Comparison of ENCODE assay signal across 14 cellular contexts in the genomic region with DNA sequence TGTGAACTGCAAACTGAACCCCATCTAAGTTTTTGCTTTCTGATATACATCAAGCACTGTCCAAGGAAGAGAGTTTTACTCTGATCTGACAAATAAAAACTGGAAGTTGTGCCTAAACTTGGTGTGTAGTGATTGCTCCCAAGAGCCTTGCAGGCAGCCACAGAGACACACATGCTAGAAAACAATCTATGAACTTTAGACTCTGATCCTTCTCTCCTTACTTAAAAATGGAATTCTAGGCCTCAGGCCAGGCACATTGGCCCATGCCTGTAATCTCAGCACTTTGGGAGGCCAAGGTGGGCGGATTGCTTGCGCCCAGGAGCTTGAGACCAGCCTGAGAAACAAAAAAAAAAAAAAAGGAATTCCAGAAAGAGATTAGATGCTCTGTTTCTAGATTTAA. TPM values are rescaled to one million over a fixed set of nuclear protein-coding genes. Genes with fewer than 3 reads are reported as not detected.
A peak's percentile ranks its signal among the peaks of the same experiment; 100 is the strongest.
DNase-seq lines count a peak whose midpoint lies in the region; ATAC-seq and TF ChIP-seq lines count a peak whose summit lies in the region.
"Had no signal": no experiment of that assay in that cellular context is flagged by ENCODE, and none has a peak within 500 bp of the region (broad histone marks: within the 10 kb centered on the region; RNA-seq: fewer than 3 reads in every experiment).

No MANE protein-coding gene starts in this region.

- H3K27me3 ChIP-seq in H9 (ENCODE audit: insufficient read depth, low read length) (no peaks in the 10 kb centered on the region), testis (no peaks in the 10 kb centered on the region)

- no peak for TF ChIP-seq CTCF in H9 (conservative IDR thresholded peaks at IDR 0.05)
- TF ChIP-seq CTCF in endothelial cell (IDR thresholded peaks at IDR 0.05; ENCODE audit: unreplicated experiment), result no peak
- TF ChIP-seq CTCF in nephron progenitor cell (IDR thresholded peaks at IDR 0.05), result no peak
- no peak for TF ChIP-seq CTCF in testis (IDR thresholded peaks at IDR 0.05)

- no peak overlapping the region for H3K9ac ChIP-seq in H9 (ENCODE audit: extremely low read depth, insufficient read length, low read length)

- no peak overlapping the region for H2BK120ac ChIP-seq in H9 (ENCODE audit: low read depth, low read length, poor library complexity, severe bottlenecking)

- H3K4me1 ChIP-seq in H9 (ENCODE audit: insufficient read depth, low read length) (no peaks in the 10 kb centered on the region), testis (no peaks in the 10 kb centered on the region)

- H3K23ac ChIP-seq in H9 (ENCODE audit: insufficient read length, low read depth, low read length), result no peak overlapping the region

- H3K27me3 Mint-ChIP-seq in H9 (ENCODE audit: low read depth) (no peaks in the 10 kb centered on the region), endothelial cell (ENCODE audit: unreplicated experiment) (no peaks in the 10 kb centered on the region), nephron progenitor cell (ENCODE audit: low read depth, poor library complexity) (no peaks in the 10 kb centered on the region)

- no peak overlapping the region for H4K5ac ChIP-seq in H9 (ENCODE audit: insufficient read length, low read depth, low read length)

- H4K91ac ChIP-seq in H9 (ENCODE audit: insufficient read length, low read depth, low read length), result no peak overlapping the region

- H3T11ph ChIP-seq in H9 (ENCODE audit: low read length), result no peak overlapping the region

- H3K4me3 Mint-ChIP-seq in H9 (no peak overlapping the region), endothelial cell (ENCODE audit: unreplicated experiment) (no peak overlapping the region), nephron progenitor cell (no peak overlapping the region)

- H3K79me1 ChIP-seq in H9 (ENCODE audit: insufficient read depth, low read depth, low read length, poor library complexity, severe bottlenecking), result no peaks in the 10 kb centered on the region

- intact Hi-C loops in testis (cut with DNase I; ENCODE audit: low total_unique reads), result no loop called here

- H4K20me1 ChIP-seq in H9 (ENCODE audit: control insufficient read depth, insufficient read depth, insufficient read length), result no peaks in the 10 kb centered on the region

- H3K27ac ChIP-seq in H9 (ENCODE audit: insufficient read length, low read depth, low read length), result no peak overlapping the region
- H3K27ac ChIP-seq in testis, result no peak overlapping the region
- H3K27ac ChIP-seq: thoracic aorta had no signal

- H3K4me1 Mint-ChIP-seq in H9 (peaks cover 18 to 44% of the 10 kb centered on the region in 2 experiments), endothelial cell (ENCODE audit: unreplicated experiment) (peaks cover 26% of the 10 kb centered on the region), nephron progenitor cell (peaks cover 5% of the 10 kb centered on the region)

- no peak overlapping the region for H4K8ac ChIP-seq in H9 (replicated peaks; ENCODE audit: insufficient read length, low read depth, low read length)

- H3K9me3 Mint-ChIP-seq in H9, result no peaks in the 10 kb centered on the region; a peak in 1 of 5 replicates
- H3K9me3 Mint-ChIP-seq in endothelial cell (ENCODE audit: unreplicated experiment), result no peaks in the 10 kb centered on the region
- H3K9me3 Mint-ChIP-seq in nephron progenitor cell, result peaks cover 8% of the 10 kb centered on the region

- H3K36me3 ChIP-seq in testis (ENCODE audit: low read depth, missing control alignments), result no peaks in the 10 kb centered on the region
- H3K36me3 ChIP-seq: thoracic aorta had no signal

- no peak overlapping the region for H2BK15ac ChIP-seq in H9 (ENCODE audit: low read depth, low read length)

- no peaks in the 10 kb centered on the region for H3K23me2 ChIP-seq in H9 (ENCODE audit: insufficient read length, low read depth, low read length, poor library complexity, severe bottlenecking)

- H3K9me3 ChIP-seq in H9 (ENCODE audit: control insufficient read depth, low read depth, low read length) (no peaks in the 10 kb centered on the region), testis (no peaks in the 10 kb centered on the region)
- H3K9me3 ChIP-seq: thoracic aorta had no signal

- H3K18ac ChIP-seq in H9 (ENCODE audit: insufficient read length, low read depth, low read length), result no peak overlapping the region

- H2BK12ac ChIP-seq in H9 (ENCODE audit: insufficient read length, low read depth, low read length), result no peak overlapping the region

- no peak overlapping the region for H2BK5ac ChIP-seq in H9 (ENCODE audit: insufficient read length, low read length)

- ATAC-seq in SK-N-SH treated with all-trans-retinoic acid at 6 μM for 48 hours, result peak; percentile 38

- peaks cover 27 to 67% (median 57%) of the 10 kb centered on the region in 3 experiments for H3K36me3 Mint-ChIP-seq in H9 (ENCODE audit: insufficient read depth in 1 of 3, low read depth in 3 of 3)
- peaks cover 4% of the 10 kb centered on the region for H3K36me3 Mint-ChIP-seq in endothelial cell (ENCODE audit: low read depth, unreplicated experiment)
- H3K36me3 Mint-ChIP-seq in nephron progenitor cell (ENCODE audit: low read depth), result peaks cover 86% of the 10 kb centered on the region

- H3K27ac Mint-ChIP-seq in H9 (peak overlapping the region in 2 of 3 experiments; percentile 69 to 74; a peak in 4 of 7 replicates), endothelial cell (ENCODE audit: unreplicated experiment) (peak overlapping the region; percentile 98), nephron progenitor cell (peak overlapping the region; percentile 68)

- no peak for DNase-seq in H9
- no peak for DNase-seq in endothelial cell (ENCODE audit: low spot score)
- DNase-seq in nephron progenitor cell, result no peak
- DNase-seq in testis, result no peak
- DNase-seq in ecto neural progenitor cell (ENCODE audit: low spot score), result no peak
- no peak for DNase-seq in erythroblast (lab: John Stamatoyannopoulos, UW)
- DNase-seq in NCI-H1092 treated with DMSO at 0.1 percent for 48 hours (lab: John Stamatoyannopoulos, UW), result no peak
- DNase-seq: activated CD8-positive, alpha-beta memory T cell treated with anti-CD3 and anti-CD28 coated beads, Interleukin-2, amount 50 U/mL, for 48 hours; MM.1S; T1000 had no signal

- TF ChIP-seq POLR2A in testis (IDR thresholded peaks at IDR 0.05) (no peak), erythroblast (IDR thresholded peaks at IDR 0.05; ENCODE audit: low read length) (no peak)

- H3K56ac ChIP-seq in H9 (ENCODE audit: insufficient read length, low read depth, low read length), result no peak overlapping the region

- H2AFZ ChIP-seq in H9 (ENCODE audit: low read length), result no peak overlapping the region

- no peak overlapping the region for H2BK20ac ChIP-seq in H9 (ENCODE audit: low read depth, low read length, poor library complexity, severe bottlenecking)

- H3K4ac ChIP-seq in H9 (ENCODE audit: low read depth, low read length), result no peak overlapping the region

- no peak overlapping the region for H3K4me2 ChIP-seq in H9 (ENCODE audit: insufficient read depth, insufficient read length, low read length)

- H2AK5ac ChIP-seq in H9 (ENCODE audit: insufficient read length, low read length), result no peak overlapping the region

- H3K79me2 ChIP-seq in H9 (ENCODE audit: insufficient read depth, low read length), result no peaks in the 10 kb centered on the region

- no peak overlapping the region for H3K14ac ChIP-seq in H9 (ENCODE audit: insufficient read depth, low read length)

- no CpG with 5 or more reads among the region's 2 CpGs for WGBS in H9 (ENCODE audit: extremely low coverage, insufficient read length, low lambda C conversion rate)
- 39 to 68% methylated on average over 2 of the region's 2 CpGs for WGBS in testis, 2 donors

- no peak overlapping the region for H3K4me3 ChIP-seq in testis
- H3K4me3 ChIP-seq: thoracic aorta had no signal

TF ChIP-seq in SK-N-SH treated with all-trans-retinoic acid at 6 μM for 48 hours, 23 proteins besides CTCF, POLR2A, EP300 and RAD21 (continues in another document):
- TF ChIP-seq GLIS3 (CRISPR knock-in tag; IDR thresholded peaks at IDR 0.05) (no peak), TCF4 (CRISPR knock-in tag; IDR thresholded peaks at IDR 0.05; ENCODE audit: borderline replicate concordance) (no peak), TOX (CRISPR knock-in tag; IDR thresholded peaks at IDR 0.05; ENCODE audit: borderline replicate concordance) (no peak), CREB5 (CRISPR knock-in tag; IDR thresholded peaks at IDR 0.05; ENCODE audit: low read depth) (no peak), ZNF8 (CRISPR knock-in tag; IDR thresholded peaks at IDR 0.05) (no peak), PATZ1 (CRISPR knock-in tag; IDR thresholded peaks at IDR 0.05; ENCODE audit: borderline replicate concordance) (no peak)

RNA-seq across cellular contexts. Expression of gene S100G, which starts 45.7 kb away (rescaled TPM):
- total RNA-seq in H9 (2021) (not detected in 2 replicates), endothelial cell (ENCODE audit: unreplicated experiment) (not detected), testis (not detected)
- not detected for polyA plus RNA-seq in testis (ENCODE audit: insufficient read depth, low read depth, low replicate concordance)
- total RNA-seq: esophagus mucosa, renal cortical epithelial cell, thoracic aorta had no signal
